ENCODE assay signal across 8 cellular contexts in the genomic region with DNA sequence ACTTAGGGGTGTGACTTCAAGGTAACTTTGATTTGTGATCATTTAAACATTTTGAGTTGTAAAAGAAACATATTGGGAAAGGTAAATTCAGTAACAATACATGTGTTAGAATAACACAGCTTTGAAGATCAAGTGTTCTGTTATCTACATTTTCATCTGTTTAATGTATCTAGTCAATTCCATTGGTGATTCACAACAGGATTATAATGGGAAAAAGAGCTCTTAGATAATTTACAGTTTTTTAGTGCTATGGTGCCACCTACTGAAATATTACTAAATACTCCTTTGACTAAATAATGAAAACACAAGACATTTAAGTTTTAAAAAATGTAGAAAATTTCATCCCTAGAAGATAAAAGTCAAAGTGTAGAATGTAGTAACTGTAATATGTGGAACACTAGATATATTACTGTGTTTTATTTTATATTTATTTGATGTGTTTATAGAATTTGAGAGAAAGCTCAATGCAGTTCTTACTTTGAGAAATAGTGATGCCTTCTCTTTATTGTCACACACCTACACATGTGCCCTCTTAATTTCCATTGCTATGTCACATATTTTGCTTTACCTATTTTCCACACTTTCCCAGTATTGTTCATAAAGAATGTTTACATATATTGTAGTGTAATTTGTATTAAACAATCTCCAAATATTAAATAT. TPM values are rescaled to one million over a fixed set of nuclear protein-coding genes. Genes with fewer than 3 reads are reported as not detected.
DNase-seq lines count a peak whose midpoint lies in the region; ATAC-seq, FAIRE-seq and TF ChIP-seq lines count a peak whose summit lies in the region.

No MANE protein-coding gene starts in this region.

- POLR2A ChIA-PET in OCI-LY7 (lab: Charles Lee) = interaction anchor here (0.6 to 21.0 kb wide), 15 partner anchors 9 to 842 kb away, joined by 3 to 410 read pairs (median 4); a partner anchor contains a TSS

- H3K27me3 ChIP-seq in effector memory CD4-positive, alpha-beta T cell (replicated peaks; ENCODE audit: control insufficient read depth, insufficient read depth, low read length, poor library complexity, severe bottlenecking) = no peaks in the 10 kb centered on the region
- H3K27me3 ChIP-seq in spleen (replicated peaks in 1 of 7) = no peaks in the 10 kb centered on the region

- H4K20me1 ChIP-seq in OCI-LY7 (ENCODE audit: insufficient read depth, low read length) = no peaks in the 10 kb centered on the region; the same call in 1 of the 2 replicates

- no peak for ATAC-seq in HG03520 (IDR thresholded peaks at IDR 0.05; ENCODE audit: unreplicated experiment)

- peaks cover 95% of the 10 kb centered on the region for H3K79me2 ChIP-seq in OCI-LY7 (ENCODE audit: insufficient read depth, low read depth, low read length)

- H3K4me3 ChIP-seq in OCI-LY7 (ENCODE audit: low read depth, low read length, poor library complexity, severe bottlenecking) = no peak overlapping the region
- H3K4me3 ChIP-seq in effector memory CD4-positive, alpha-beta T cell (ENCODE audit: insufficient read depth, low read depth, low read length, poor library complexity, severe bottlenecking) = peak overlapping the region; percentile 1
- H3K4me3 ChIP-seq in spleen = peak overlapping the region in 1 of 8 donors; percentile 3

- H3K4me2 ChIP-seq in OCI-LY7 (ENCODE audit: low read length) = peak overlapping the region; percentile 91

- no peaks in the 10 kb centered on the region for H3K9me2 ChIP-seq in OCI-LY7 (ENCODE audit: insufficient read depth, low read length)

- peak overlapping the region; percentile 99 for H3K27ac ChIP-seq in OCI-LY7 (ENCODE audit: low read depth, low read length, poor library complexity, severe bottlenecking)
- H3K27ac ChIP-seq in effector memory CD4-positive, alpha-beta T cell (ENCODE audit: insufficient read depth, low read length, poor library complexity, severe bottlenecking) = peak overlapping the region; percentile 80
- peak overlapping the region in 7 of 8 donors; percentile 85 to 93 (median 88) for H3K27ac ChIP-seq in spleen

- FAIRE-seq in GM18507 (lab: Jason Lieb, UNC) = peak; percentile 85

- CTCF ChIA-PET in OCI-LY7 (lab: Charles Lee; ENCODE audit: unreplicated experiment) = interaction anchor here (0.8 to 2.5 kb wide), 2 partner anchors 61 to 65 kb away, joined by 3 to 12 read pairs; no protein-coding TSS in a partner anchor

- H3K4me1 ChIP-seq in OCI-LY7 (ENCODE audit: insufficient read depth, low read length, poor library complexity, severe bottlenecking) = peaks cover 68% of the 10 kb centered on the region
- H3K4me1 ChIP-seq in effector memory CD4-positive, alpha-beta T cell (ENCODE audit: control insufficient read depth, insufficient read depth, low read length, poor library complexity, severe bottlenecking) = peaks cover 73% of the 10 kb centered on the region
- H3K4me1 ChIP-seq in spleen = peaks cover 48 to 100% (median 98%) of the 10 kb centered on the region in 6 donors

- TF ChIP-seq CTCF in OCI-LY7 (conservative IDR thresholded peaks at IDR 0.05; ENCODE audit: low read length) = peak; percentile 90
- TF ChIP-seq CTCF in spleen (IDR thresholded peaks at IDR 0.05 in 8 of 11, conservative IDR thresholded peaks at IDR 0.05 in 3 of 11) = peak in 7 of 11 experiments; percentile 31 to 48 (median 32)

- H3K9me3 ChIP-seq in OCI-LY7 (ENCODE audit: low read length) (no peaks in the 10 kb centered on the region), spleen (no peaks in the 10 kb centered on the region)
- no peaks in the 10 kb centered on the region for H3K9me3 ChIP-seq in effector memory CD4-positive, alpha-beta T cell (ENCODE audit: control insufficient read depth, low read length)

- BruUV-seq in OCI-LY7 (replicated peaks; lab: Mats Ljungman, UMichigan) = no TSS peak

- TF ChIP-seq POLR2A in spleen (IDR thresholded peaks at IDR 0.05) = no peak

- H3K36me3 ChIP-seq in OCI-LY7 (ENCODE audit: insufficient read depth, low read length) (peaks cover 31% of the 10 kb centered on the region), spleen (peaks cover 0 to 15% (median 0%) of the 10 kb centered on the region in 6 donors)
- no peaks in the 10 kb centered on the region for H3K36me3 ChIP-seq in effector memory CD4-positive, alpha-beta T cell (ENCODE audit: control insufficient read depth, insufficient read depth, low read length)

- DNase-seq in AG08395 (ENCODE audit: low spot score) = peak; percentile 39
- no peak for DNase-seq in GM18507 (ENCODE audit: extremely low spot score, insufficient read length, low read depth)
- peak; percentile 55 for DNase-seq in OCI-LY7 (ENCODE audit: low spot score)
- no peak for DNase-seq in effector memory CD4-positive, alpha-beta T cell
- DNase-seq in spleen = no peak
- no peak for DNase-seq in HK-2 (ENCODE audit: unreplicated experiment)
- DNase-seq in GOT3 (lab: John Stamatoyannopoulos, UW) = no peak

- H2AFZ ChIP-seq in OCI-LY7 (ENCODE audit: low read length) = no peak overlapping the region

- intact Hi-C loops in OCI-LY7 (cut with micrococcal nuclease; ENCODE audit: unreplicated experiment) (loop anchor here (2.0 to 10.0 kb wide), 5 partner anchors 164 to 597 kb away; a partner anchor contains a TSS), spleen (cut with DNase I; ENCODE audit: low total_unique reads) (no loop called here)

RNA-seq across cellular contexts. Expression of a gene that starts 47.4 kb away (rescaled TPM):
- 161 and 177 TPM in 2 replicates for total RNA-seq in OCI-LY7 (2014; rRNA removed; shearing (Covaris generic))
- 241 and 264 TPM in 2 replicates for total RNA-seq in OCI-LY7 (2022)
- total RNA-seq in spleen = 100 to 1,000 TPM; 439 to 716 (median 526) TPM
- 10 to 100 TPM; 79.2 to 99.3 (median 92.4) TPM for polyA plus RNA-seq in spleen

Comparison
In these comparisons a context has a peak if more than half of its experiments do, and no peak if none do; other contexts are left out.
1. DNase-seq: peak in AG08395 (single experiment) and OCI-LY7 (single experiment); none in GM18507 (single experiment), effector memory CD4-positive, alpha-beta T cell (0 of 3), spleen (single experiment), HK-2 (single experiment) and GOT3 (single experiment).
2. Peak in every context shown above with its lines, with median percentiles within 50 percentile points of each other: H3K27ac ChIP-seq.